ENCODE assay signal across 8 cellular contexts in genomic region chr1:40064797-40065492, GRCh38. TPM values are rescaled to one million over a fixed set of nuclear protein-coding genes. Genes with fewer than 3 reads are reported as not detected.
DNase-seq lines count a peak whose midpoint lies in the region; ATAC-seq and TF ChIP-seq lines count a peak whose summit lies in the region.

No MANE protein-coding gene starts in this region.

- in situ Hi-C loops in KBM-7 (cut with MboI; ENCODE audit: low pct_unique_long_range_greater_than_20kb, low sequenced_read_pairs): no loop called here

- DNase-seq in GM06990 (ENCODE audit: extremely low read depth, insufficient read length) (peak; percentile 47), KBM-7 (peak; percentile 84), epithelial cell of prostate (ENCODE audit: low read depth, low spot score) (no peak), H7 (no peak), mucosa of gallbladder (ENCODE audit: low spot score) (no peak), hepatic stellate cell (ENCODE audit: low spot score) (no peak)
- DNase-seq in stimulated activated CD4-positive, alpha-beta T cell treated with anti-CD3 and anti-CD28 coated beads, Interleukin-4, amount 100 ng/mL, for 1 hour: no peak

- H3K4me3 ChIP-seq in GM06990 (replicated peaks; ENCODE audit: low read depth, low read length) (no peak overlapping the region), H7 (ENCODE audit: insufficient read depth, low read depth, low read length) (no peak overlapping the region)

- H3K36me3 ChIP-seq in GM06990 (ENCODE audit: control insufficient read depth, insufficient read depth, low read length) (peaks cover 49% of the 10 kb centered on the region), H7 (replicated peaks; ENCODE audit: control insufficient read depth, insufficient read depth, low read length) (peaks cover 67% of the 10 kb centered on the region)

- ATAC-seq in GM21381 (IDR thresholded peaks at IDR 0.05; ENCODE audit: unreplicated experiment): peak; percentile 70

- no peak for TF ChIP-seq CTCF in GM06990 (IDR thresholded peaks at IDR 0.05; ENCODE audit: insufficient read depth, low read length, poor library complexity, severe bottlenecking)

- peak overlapping the region; percentile 84 for H3K27ac ChIP-seq in epithelial cell of prostate

- H3K27me3 ChIP-seq in GM06990 (replicated peaks; ENCODE audit: control insufficient read depth, insufficient read depth, low read length): no peaks in the 10 kb centered on the region
- H3K27me3 ChIP-seq in H7 (ENCODE audit: control insufficient read depth, insufficient read depth, low read length): no peaks in the 10 kb centered on the region

RNA-seq across cellular contexts. Expression of gene CAP1, which starts 24.4 kb away (rescaled TPM):
- 386 and 432 TPM in 2 replicates for total RNA-seq in H7 (2014; rRNA removed; shearing (Covaris generic))
- 313 TPM for total RNA-seq in mucosa of gallbladder

RNA-seq across cellular contexts. Expression of gene PPT1, which starts 32.1 kb away (rescaled TPM):
- 108 and 121 TPM in 2 replicates for total RNA-seq in H7 (2014; rRNA removed; shearing (Covaris generic))
- total RNA-seq in mucosa of gallbladder: 75.9 TPM

Comparison
In these comparisons a context has a peak if more than half of its experiments do, and no peak if none do; other contexts are left out.
1. DNase-seq: peak in GM06990 (single experiment) and KBM-7 (single experiment); none in epithelial cell of prostate (single experiment), stimulated activated CD4-positive, alpha-beta T cell treated with anti-CD3 and anti-CD28 coated beads, Interleukin-4, amount 100 ng/mL, for 1 hour (single experiment), H7 (single experiment), mucosa of gallbladder (single experiment) and hepatic stellate cell (single experiment).